11 cellular contexts compared by ENCODE assay signal in the genomic region with DNA sequence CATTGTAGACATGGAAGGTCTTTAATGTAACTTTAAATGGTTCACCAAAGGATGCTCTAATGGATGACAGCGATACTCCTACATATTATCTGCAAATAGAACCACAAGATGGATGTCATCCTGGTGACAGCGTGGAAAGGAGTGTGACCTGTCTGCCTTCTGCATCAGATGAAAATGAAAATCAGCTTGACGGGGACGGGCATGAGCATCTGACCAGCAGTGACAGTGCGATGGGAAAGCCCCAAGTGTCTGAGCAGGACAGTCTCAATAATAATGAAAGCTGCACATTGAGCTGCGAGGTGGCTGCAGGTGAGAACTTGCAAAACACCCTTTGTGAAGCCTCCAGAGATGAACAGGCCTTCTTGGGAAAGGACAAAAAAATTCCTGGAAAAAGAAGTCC. TPM values are rescaled to one million over a fixed set of nuclear protein-coding genes. Genes with fewer than 3 reads are reported as not detected.
A peak's percentile ranks its signal among the peaks of the same experiment; 100 is the strongest.
DNase-seq lines count a peak whose midpoint lies in the region; ATAC-seq, FAIRE-seq and TF ChIP-seq lines count a peak whose summit lies in the region.
"Had no signal": no experiment of that assay in that cellular context is flagged by ENCODE, and none has a peak within 500 bp of the region (broad histone marks: within the 10 kb centered on the region; RNA-seq: fewer than 3 reads in every experiment).

No MANE protein-coding gene starts in this region.

- peaks cover 0 to 6% of the 10 kb centered on the region in 2 experiments; a peak in 1 of 4 replicates for H3K36me3 ChIP-seq in GM12878 (ENCODE audit: control insufficient read depth in 2 of 2, insufficient read depth in 2 of 2, low read length in 1 of 2)
- H3K36me3 ChIP-seq: thoracic aorta had no signal

- H3K9me3 ChIP-seq in GM12878 (replicated peaks; ENCODE audit: control insufficient read depth, insufficient read depth, low read length), result peaks cover 4% of the 10 kb centered on the region; the same call in 2 of the 3 replicates

- FAIRE-seq in GM12878 (lab: Jason Lieb, UNC), result peak; percentile 89
- FAIRE-seq: G401.6, kidney had no signal

- POLR2A ChIA-PET in GM12878 (lab: Charles Lee), result interaction anchor here (1.1 to 1.6 kb wide), 2 partner anchors 21 to 24 kb away, joined by 4 read pairs; no protein-coding TSS in a partner anchor

- intact Hi-C loops in GM12878 (cut with micrococcal nuclease; ENCODE audit: unreplicated experiment), result loop anchor here (1.0 kb wide), 1 partner anchor 25 kb away; the partner anchor contains the start of genes CNST and TFB2M

- no peaks in the 10 kb centered on the region for H4K20me1 ChIP-seq in GM12878 (ENCODE audit: control insufficient read depth, insufficient read depth)

- no peak for TF ChIP-seq RAD21 in GM12878 (IDR thresholded peaks at IDR 0.05; ENCODE audit: insufficient read depth, low read depth, low read length)

- H3K4me2 ChIP-seq in GM12878 (ENCODE audit: control insufficient read depth, insufficient read depth), result peak overlapping the region; percentile 82

- H3K79me2 ChIP-seq in GM12878 (ENCODE audit: control insufficient read depth, insufficient read depth, low read length), result peaks cover 8% of the 10 kb centered on the region

- DNase-seq in GM12878 (ENCODE audit: low read depth, low spot score), result peak; percentile 67
- DNase-seq in NCI-H526 treated with DMSO at 0.1 percent for 48 hours (lab: John Stamatoyannopoulos, UW), result no peak
- no peak for DNase-seq in DMS53 treated with DMSO at 0.1 percent for 48 hours (lab: John Stamatoyannopoulos, UW; ENCODE audit: unreplicated experiment)
- no peak for DNase-seq in NCI-H128 (lab: John Stamatoyannopoulos, UW; ENCODE audit: unreplicated experiment)
- no peak for DNase-seq in occipital lobe (lab: John Stamatoyannopoulos, UW)
- DNase-seq: kidney had no signal

- H3K9ac ChIP-seq in GM12878 (ENCODE audit: control insufficient read depth, insufficient read depth, low read length), result no peak overlapping the region

- WGBS in GM12878 (ENCODE audit: insufficient coverage, insufficient replicate concordance, low lambda C conversion rate, missing lambda C conversion rate), result under 1% methylated on average over 6 of the region's 6 CpGs

- SMC1A ChIA-PET in GM12878 (lab: Charles Lee; ENCODE audit: uncharacterized antibody, unreplicated experiment), result interaction anchor here (0.7 to 2.7 kb wide), 6 partner anchors 12 to 114 kb away, joined by 3 to 14 read pairs (median 6); partner anchors contain the start of gene CNST

- H2AFZ ChIP-seq in GM12878 (ENCODE audit: control insufficient read depth, low read depth, low read length), result peak overlapping the region; percentile 44; the same call in 1 of the 2 replicates

- H3K27me3 ChIP-seq in GM12878 (replicated peaks in 1 of 2; ENCODE audit: control insufficient read depth in 2 of 2, insufficient read depth in 2 of 2, low read length in 1 of 2), result no peaks in the 10 kb centered on the region

- no peak for TF ChIP-seq CTCF in GM12878 (IDR thresholded peaks at IDR 0.05 in 2 of 3, conservative IDR thresholded peaks at IDR 0.05 in 1 of 3; ENCODE audit: control insufficient read depth in 2 of 3, extremely low read depth in 1 of 3, insufficient read depth in 1 of 3, low read depth in 3 of 3, low read length in 3 of 3)

- CTCF ChIA-PET in GM12878 (lab: Yijun Ruan, JAX), result interaction anchor here (1.2 to 1.9 kb wide), 5 partner anchors 10 to 99 kb away, joined by 3 to 11 read pairs (median 5); no protein-coding TSS in a partner anchor

- ATAC-seq in GM18511 (IDR thresholded peaks at IDR 0.05; ENCODE audit: unreplicated experiment), result peak; percentile 96
- peak; percentile 97 for ATAC-seq in GM19397 (IDR thresholded peaks at IDR 0.05; ENCODE audit: unreplicated experiment)
- ATAC-seq in HG02973 (IDR thresholded peaks at IDR 0.05; ENCODE audit: unreplicated experiment), result peak; percentile 95
- ATAC-seq in GM12878, result peak; percentile 99

- peaks cover 12% of the 10 kb centered on the region; the same call in 1 of the 2 replicates for H3K4me1 ChIP-seq in GM12878 (ENCODE audit: control insufficient read depth, insufficient read depth, low read length)

- TF ChIP-seq EP300 in GM12878 (IDR thresholded peaks at IDR 0.05; ENCODE audit: borderline replicate concordance in 1 of 2, control insufficient read depth in 1 of 2, low read depth in 2 of 2, low read length in 2 of 2), result no peak

- peak; percentile 66 for TF ChIP-seq POLR2A in GM12878 (IDR thresholded peaks at IDR 0.05; ENCODE audit: low read depth, low read length)

- no TSS peak for BruUV-seq in GM12878 (replicated peaks; lab: Mats Ljungman, UMichigan)

- H3K4me3 ChIP-seq in GM12878, result peak overlapping the region; percentile 29; the same call in 1 of the 2 replicates
- H3K4me3 ChIP-seq: thoracic aorta had no signal

- RAD21 ChIA-PET in GM12878 (lab: Charles Lee; ENCODE audit: unreplicated experiment), result interaction anchor here (0.6 to 1.7 kb wide), 6 partner anchors 9 to 94 kb away, joined by 3 to 7 read pairs (median 5); partner anchors contain the start of genes CNST and TFB2M

- in situ Hi-C loops in GM12878 (cut with MboI), result no loop called here

- peak overlapping the region; percentile 64 for H3K27ac ChIP-seq in GM12878 (ENCODE audit: control insufficient read depth, insufficient read depth)
- H3K27ac ChIP-seq: thoracic aorta had no signal

TF ChIP-seq in GM12878, 131 proteins besides CTCF, POLR2A, EP300 and RAD21 (continues in another document):
- TF ChIP-seq MXI1 (IDR thresholded peaks at IDR 0.05; ENCODE audit: low read depth, low read length), result peak; percentile 63; the same call in 1 of the 2 replicates
- peak; percentile 62 for TF ChIP-seq RELA (IDR thresholded peaks at IDR 0.05; ENCODE audit: borderline replicate concordance, partially characterized antibody)
- TF ChIP-seq CREM (IDR thresholded peaks at IDR 0.05; ENCODE audit: low read depth), result peak; percentile 58; the same call in 1 of the 2 replicates
- TF ChIP-seq YY1 (IDR thresholded peaks at IDR 0.05; ENCODE audit: low read depth, low read length), result peak; percentile 72
- peak; percentile 67; the same call in 1 of the 2 replicates for TF ChIP-seq POLR2AphosphoS5 (IDR thresholded peaks at IDR 0.05; ENCODE audit: low read length)
- 0 out of 2 replicates have a peak, but pooled peaks have one; percentile 30 for TF ChIP-seq MAX (IDR thresholded peaks at IDR 0.05; ENCODE audit: low read depth, low read length)

RNA-seq across cellular contexts. Expression of gene CNST, which starts 25.2 kb away (rescaled TPM):
- 56.0 and 62.4 TPM in 2 replicates for total RNA-seq in GM12878 (2013; cell fraction: nucleolus; rRNA removed)
- total RNA-seq in GM12878 (2014; rRNA removed), result 10.6 and 12.0 TPM in 2 replicates
- total RNA-seq in GM12878 (2014; rRNA removed; fragmentation: Illumina TruSeq; extraction: Trizol), result 13.2 and 13.4 TPM in 2 replicates
- total RNA-seq in GM12878 (2021), result 15.6 and 18.8 TPM in 2 replicates
- 4.4 TPM for polyA plus RNA-seq in GM12878 (2011; ENCODE audit: low read depth)
- 12.5 and 15.4 TPM in 2 replicates for polyA plus RNA-seq in GM12878 (2011; rRNA removed)
- polyA plus RNA-seq in GM12878 (2011; cell fraction: cytosol; rRNA removed), result 6.3 and 7.4 TPM in 2 replicates
- polyA plus RNA-seq in GM12878 (2011; cell fraction: nucleus; rRNA removed), result 9.5 and 10.1 TPM in 2 replicates
- 7.1 and 9.0 TPM in 2 replicates for polyA plus RNA-seq in GM12878 (2012)
- 12.1 and 15.8 TPM in 2 replicates for polyA plus RNA-seq in GM12878 (2014; fragmentation: Illumina TruSeq; extraction: Trizol)
- polyA plus RNA-seq in GM12878 (2014; fragmentation: Nextera tagmentation; extraction: Ambion mirVana), result 1 to 10 TPM; 4.8 to 4.9 TPM
- 8.9 and 9.4 TPM in 2 replicates for polyA plus RNA-seq in GM12878 (2014; rRNA removed)
- 10 to 100 TPM; 14.9 to 16.2 TPM for polyA plus RNA-seq in GM12878 (2016; fragmentation: Nextera tagmentation; extraction: Ambion mirVana)
- 18.1 and 43.2 TPM in 2 replicates for polyA minus RNA-seq in GM12878 (2011; rRNA and poly(A)+ RNA removed)
- 6.5 and 9.2 TPM in 2 replicates for polyA minus RNA-seq in GM12878 (2011; cell fraction: cytosol; rRNA and poly(A)+ RNA removed)
- polyA minus RNA-seq in GM12878 (2011; cell fraction: nucleus; rRNA and poly(A)+ RNA removed), result 15.2 and 21.5 TPM in 2 replicates
- 32.4 TPM for total RNA-seq in occipital lobe

RNA-seq across cellular contexts. Expression of gene TFB2M, which starts 25.4 kb away (rescaled TPM):
- total RNA-seq in GM12878 (2013; cell fraction: nucleolus; rRNA removed), result 13.2 and 16.6 TPM in 2 replicates
- total RNA-seq in GM12878 (2014; rRNA removed) (25.8 and 26.6 TPM in 2 replicates), GM12878 (2014; rRNA removed; fragmentation: Illumina TruSeq; extraction: Trizol) (23.0 and 26.8 TPM in 2 replicates), GM12878 (2021) (23.3 and 25.2 TPM in 2 replicates), occipital lobe (17.0 TPM)
- polyA plus RNA-seq in GM12878 (2011; ENCODE audit: low read depth), result 11.9 TPM
- polyA plus RNA-seq in GM12878 (2011; rRNA removed) (36.8 and 53.4 TPM in 2 replicates), GM12878 (2014; fragmentation: Illumina TruSeq; extraction: Trizol) (26.4 and 30.2 TPM in 2 replicates), GM12878 (2014; fragmentation: Nextera tagmentation; extraction: Ambion mirVana) (10 to 100 TPM; 47.2 to 66.0 TPM), GM12878 (2014; rRNA removed) (28.1 and 35.3 TPM in 2 replicates), GM12878 (2016; fragmentation: Nextera tagmentation; extraction: Ambion mirVana) (10 to 100 TPM; 52.2 to 52.5 TPM)
- polyA plus RNA-seq in GM12878 (2011; cell fraction: cytosol; rRNA removed), result 13.9 and 15.7 TPM in 2 replicates
- polyA plus RNA-seq in GM12878 (2011; cell fraction: nucleus; rRNA removed), result 13.6 and 17.9 TPM in 2 replicates
- 16.4 and 21.3 TPM in 2 replicates for polyA plus RNA-seq in GM12878 (2012)
- 6.0 and 7.9 TPM in 2 replicates for polyA minus RNA-seq in GM12878 (2011; rRNA and poly(A)+ RNA removed)
- 4.1 and 4.5 TPM in 2 replicates for polyA minus RNA-seq in GM12878 (2011; cell fraction: cytosol; rRNA and poly(A)+ RNA removed)
- 9.2 and 11.4 TPM in 2 replicates for polyA minus RNA-seq in GM12878 (2011; cell fraction: nucleus; rRNA and poly(A)+ RNA removed)
